ENCODE assay signal across 1 cellular context in the genomic region with DNA sequence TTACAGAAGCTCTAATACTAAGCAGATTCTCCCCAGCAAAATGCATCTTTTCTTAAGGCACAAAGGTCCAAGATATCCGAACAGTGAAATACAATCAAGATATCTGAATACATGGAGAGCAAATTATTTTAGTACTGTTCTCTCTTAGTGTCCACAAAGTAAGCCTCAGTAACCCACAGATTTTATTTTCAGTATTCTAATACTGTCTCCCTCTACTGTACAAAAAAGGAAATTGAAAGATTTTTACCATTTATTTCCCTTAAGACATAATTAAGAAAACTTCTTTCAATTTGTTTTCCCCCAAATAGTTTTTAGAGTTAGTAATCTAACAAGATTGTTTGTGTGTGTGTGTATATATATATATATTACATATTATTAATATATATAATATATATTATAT.
TF ChIP-seq lines count a peak whose summit lies in the region.

No MANE protein-coding gene starts in this region.

TF ChIP-seq in SK-N-SH treated with all-trans-retinoic acid at 6 μM for 48 hours, 23 proteins besides CTCF, POLR2A, EP300 and RAD21 (continued from another document):
- TF ChIP-seq, protein P1, sequence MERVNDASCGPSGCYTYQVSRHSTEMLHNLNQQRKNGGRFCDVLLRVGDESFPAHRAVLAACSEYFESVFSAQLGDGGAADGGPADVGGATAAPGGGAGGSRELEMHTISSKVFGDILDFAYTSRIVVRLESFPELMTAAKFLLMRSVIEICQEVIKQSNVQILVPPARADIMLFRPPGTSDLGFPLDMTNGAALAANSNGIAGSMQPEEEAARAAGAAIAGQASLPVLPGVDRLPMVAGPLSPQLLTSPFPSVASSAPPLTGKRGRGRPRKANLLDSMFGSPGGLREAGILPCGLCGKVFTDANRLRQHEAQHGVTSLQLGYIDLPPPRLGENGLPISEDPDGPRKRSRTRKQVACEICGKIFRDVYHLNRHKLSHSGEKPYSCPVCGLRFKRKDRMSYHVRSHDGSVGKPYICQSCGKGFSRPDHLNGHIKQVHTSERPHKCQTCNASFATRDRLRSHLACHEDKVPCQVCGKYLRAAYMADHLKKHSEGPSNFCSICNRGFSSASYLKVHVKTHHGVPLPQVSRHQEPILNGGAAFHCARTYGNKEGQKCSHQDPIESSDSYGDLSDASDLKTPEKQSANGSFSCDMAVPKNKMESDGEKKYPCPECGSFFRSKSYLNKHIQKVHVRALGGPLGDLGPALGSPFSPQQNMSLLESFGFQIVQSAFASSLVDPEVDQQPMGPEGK (CRISPR knock-in tag; IDR thresholded peaks at IDR 0.05; ENCODE audit: borderline replicate concordance) = no peak
- TF ChIP-seq, protein P2, sequence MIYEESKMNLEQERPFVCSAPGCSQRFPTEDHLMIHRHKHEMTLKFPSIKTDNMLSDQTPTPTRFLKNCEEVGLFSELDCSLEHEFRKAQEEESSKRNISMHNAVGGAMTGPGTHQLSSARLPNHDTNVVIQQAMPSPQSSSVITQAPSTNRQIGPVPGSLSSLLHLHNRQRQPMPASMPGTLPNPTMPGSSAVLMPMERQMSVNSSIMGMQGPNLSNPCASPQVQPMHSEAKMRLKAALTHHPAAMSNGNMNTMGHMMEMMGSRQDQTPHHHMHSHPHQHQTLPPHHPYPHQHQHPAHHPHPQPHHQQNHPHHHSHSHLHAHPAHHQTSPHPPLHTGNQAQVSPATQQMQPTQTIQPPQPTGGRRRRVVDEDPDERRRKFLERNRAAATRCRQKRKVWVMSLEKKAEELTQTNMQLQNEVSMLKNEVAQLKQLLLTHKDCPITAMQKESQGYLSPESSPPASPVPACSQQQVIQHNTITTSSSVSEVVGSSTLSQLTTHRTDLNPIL (CRISPR knock-in tag; IDR thresholded peaks at IDR 0.05; ENCODE audit: low read depth) = no peak
